1 cellular context compared by ENCODE assay signal in genomic region chr3:146507331-146508120, GRCh38.
TF ChIP-seq lines count a peak whose summit lies in the region.

No MANE protein-coding gene starts in this region.

TF ChIP-seq in endothelial cell of umbilical vein, 7 proteins besides CTCF, POLR2A, EP300 and RAD21 (continued from another document):
- TF ChIP-seq EZH2 (IDR thresholded peaks at IDR 0.05; ENCODE audit: borderline replicate concordance, low read depth, low read length, severe bottlenecking) (no peak), JUN (IDR thresholded peaks at IDR 0.05; ENCODE audit: borderline replicate concordance, insufficient read depth, insufficient read length, low read depth) (no peak), POLR2AphosphoS5 (IDR thresholded peaks at IDR 0.05; ENCODE audit: insufficient read depth, low read depth, low read length) (no peak), MYC (IDR thresholded peaks at IDR 0.05; ENCODE audit: low read depth, low read length) (no peak), MAX (IDR thresholded peaks at IDR 0.05; ENCODE audit: insufficient read depth, insufficient read length) (no peak)
